In the genomic region with DNA sequence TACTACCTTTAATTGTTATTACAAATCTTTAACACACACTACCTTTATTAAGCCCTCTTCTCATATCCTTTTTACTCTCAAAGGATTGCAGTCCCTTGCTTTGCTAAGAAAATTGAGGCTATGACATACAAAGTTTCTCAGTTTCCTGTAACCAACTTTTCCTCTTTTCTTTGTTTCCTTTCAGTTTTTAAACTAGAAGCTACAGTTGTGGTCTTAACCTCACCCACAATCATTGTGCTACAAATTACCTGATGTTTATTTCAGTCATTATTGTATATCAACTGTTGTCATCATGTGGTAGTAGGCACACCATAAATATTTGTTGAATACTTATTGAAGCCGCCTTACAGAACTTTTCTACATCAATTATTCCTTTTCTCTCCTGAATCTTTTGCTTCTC, we compare ENCODE assay signal across 1 cellular context.
TF ChIP-seq lines count a peak whose summit lies in the region.

No MANE protein-coding gene starts in this region.

TF ChIP-seq in GM12878, 131 proteins besides CTCF, POLR2A, EP300 and RAD21:
- TF ChIP-seq NFIC (IDR thresholded peaks at IDR 0.05; ENCODE audit: low read depth, low read length) = peak; percentile 71
- TF ChIP-seq GATAD2B (conservative IDR thresholded peaks at IDR 0.05; ENCODE audit: low read depth) = no peak
- TF ChIP-seq, protein P1, sequence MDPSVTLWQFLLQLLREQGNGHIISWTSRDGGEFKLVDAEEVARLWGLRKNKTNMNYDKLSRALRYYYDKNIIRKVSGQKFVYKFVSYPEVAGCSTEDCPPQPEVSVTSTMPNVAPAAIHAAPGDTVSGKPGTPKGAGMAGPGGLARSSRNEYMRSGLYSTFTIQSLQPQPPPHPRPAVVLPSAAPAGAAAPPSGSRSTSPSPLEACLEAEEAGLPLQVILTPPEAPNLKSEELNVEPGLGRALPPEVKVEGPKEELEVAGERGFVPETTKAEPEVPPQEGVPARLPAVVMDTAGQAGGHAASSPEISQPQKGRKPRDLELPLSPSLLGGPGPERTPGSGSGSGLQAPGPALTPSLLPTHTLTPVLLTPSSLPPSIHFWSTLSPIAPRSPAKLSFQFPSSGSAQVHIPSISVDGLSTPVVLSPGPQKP (IDR thresholded peaks at IDR 0.05; ENCODE audit: low read depth, low read length) = no peak
- peak in 1 of 2 experiments; percentile 30; a peak in 1 of 4 replicates for TF ChIP-seq IKZF2 (IDR thresholded peaks at IDR 0.05)
- peak; percentile 80 for TF ChIP-seq RUNX3 (IDR thresholded peaks at IDR 0.05; ENCODE audit: low read length)
- TF ChIP-seq MTA2 (IDR thresholded peaks at IDR 0.05; ENCODE audit: low read depth) = peak; percentile 37; the same call in 1 of the 2 replicates
- peak in 1 of 2 experiments; percentile 90; a peak in 1 of 4 replicates for TF ChIP-seq ETV6 (conservative IDR thresholded peaks at IDR 0.05 in 1 of 2, IDR thresholded peaks at IDR 0.05 in 1 of 2; ENCODE audit: borderline replicate concordance in 1 of 2, low read depth in 1 of 2)
- 0 out of 2 replicates have a peak, but pooled peaks have one; percentile 42 for TF ChIP-seq CBFB (IDR thresholded peaks at IDR 0.05; ENCODE audit: low read depth)
- peak; percentile 27; the same call in 1 of the 2 replicates for TF ChIP-seq ATF7 (IDR thresholded peaks at IDR 0.05; ENCODE audit: low read depth)
